ENCODE assay signal across 1 cellular context in the genomic region with DNA sequence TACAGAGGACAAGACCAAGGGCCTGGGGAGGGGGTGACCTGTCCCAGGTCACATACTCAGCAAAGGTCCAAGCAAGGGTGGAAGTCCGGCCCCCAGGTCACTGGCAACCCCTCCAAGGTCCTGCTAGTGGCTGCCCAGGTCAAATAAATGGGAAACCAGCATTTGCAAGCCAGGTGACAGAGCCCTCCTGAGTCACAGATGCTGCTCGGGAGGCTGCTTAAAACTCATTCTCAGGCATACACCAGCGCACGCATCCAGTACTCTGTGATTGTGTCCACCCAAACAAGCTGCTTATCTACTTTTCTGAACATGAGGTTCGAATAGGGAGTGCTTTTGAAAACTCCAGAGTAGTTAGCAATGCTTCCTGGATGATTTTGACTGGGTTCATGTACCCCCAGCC.
TF ChIP-seq lines count a peak whose summit lies in the region.

No MANE protein-coding gene starts in this region.

TF ChIP-seq in H1, 55 proteins besides CTCF, POLR2A, EP300 and RAD21:
- no peak for TF ChIP-seq RNF2 (IDR thresholded peaks at IDR 0.05; ENCODE audit: borderline replicate concordance, low read depth, low read length, missing control alignments, poor library complexity, severe bottlenecking)
- no peak for TF ChIP-seq CHD1 (IDR thresholded peaks at IDR 0.05; ENCODE audit: low read depth, low read length)
- TF ChIP-seq HDAC2 (IDR thresholded peaks at IDR 0.05; ENCODE audit: borderline replicate concordance in 1 of 2, low read depth in 2 of 2, low read length in 2 of 2), result no peak
- TF ChIP-seq SP4 (IDR thresholded peaks at IDR 0.05; ENCODE audit: low read length), result no peak
- no peak for TF ChIP-seq TEAD4 (IDR thresholded peaks at IDR 0.05; ENCODE audit: low read depth, low read length)
- TF ChIP-seq, protein P1, sequence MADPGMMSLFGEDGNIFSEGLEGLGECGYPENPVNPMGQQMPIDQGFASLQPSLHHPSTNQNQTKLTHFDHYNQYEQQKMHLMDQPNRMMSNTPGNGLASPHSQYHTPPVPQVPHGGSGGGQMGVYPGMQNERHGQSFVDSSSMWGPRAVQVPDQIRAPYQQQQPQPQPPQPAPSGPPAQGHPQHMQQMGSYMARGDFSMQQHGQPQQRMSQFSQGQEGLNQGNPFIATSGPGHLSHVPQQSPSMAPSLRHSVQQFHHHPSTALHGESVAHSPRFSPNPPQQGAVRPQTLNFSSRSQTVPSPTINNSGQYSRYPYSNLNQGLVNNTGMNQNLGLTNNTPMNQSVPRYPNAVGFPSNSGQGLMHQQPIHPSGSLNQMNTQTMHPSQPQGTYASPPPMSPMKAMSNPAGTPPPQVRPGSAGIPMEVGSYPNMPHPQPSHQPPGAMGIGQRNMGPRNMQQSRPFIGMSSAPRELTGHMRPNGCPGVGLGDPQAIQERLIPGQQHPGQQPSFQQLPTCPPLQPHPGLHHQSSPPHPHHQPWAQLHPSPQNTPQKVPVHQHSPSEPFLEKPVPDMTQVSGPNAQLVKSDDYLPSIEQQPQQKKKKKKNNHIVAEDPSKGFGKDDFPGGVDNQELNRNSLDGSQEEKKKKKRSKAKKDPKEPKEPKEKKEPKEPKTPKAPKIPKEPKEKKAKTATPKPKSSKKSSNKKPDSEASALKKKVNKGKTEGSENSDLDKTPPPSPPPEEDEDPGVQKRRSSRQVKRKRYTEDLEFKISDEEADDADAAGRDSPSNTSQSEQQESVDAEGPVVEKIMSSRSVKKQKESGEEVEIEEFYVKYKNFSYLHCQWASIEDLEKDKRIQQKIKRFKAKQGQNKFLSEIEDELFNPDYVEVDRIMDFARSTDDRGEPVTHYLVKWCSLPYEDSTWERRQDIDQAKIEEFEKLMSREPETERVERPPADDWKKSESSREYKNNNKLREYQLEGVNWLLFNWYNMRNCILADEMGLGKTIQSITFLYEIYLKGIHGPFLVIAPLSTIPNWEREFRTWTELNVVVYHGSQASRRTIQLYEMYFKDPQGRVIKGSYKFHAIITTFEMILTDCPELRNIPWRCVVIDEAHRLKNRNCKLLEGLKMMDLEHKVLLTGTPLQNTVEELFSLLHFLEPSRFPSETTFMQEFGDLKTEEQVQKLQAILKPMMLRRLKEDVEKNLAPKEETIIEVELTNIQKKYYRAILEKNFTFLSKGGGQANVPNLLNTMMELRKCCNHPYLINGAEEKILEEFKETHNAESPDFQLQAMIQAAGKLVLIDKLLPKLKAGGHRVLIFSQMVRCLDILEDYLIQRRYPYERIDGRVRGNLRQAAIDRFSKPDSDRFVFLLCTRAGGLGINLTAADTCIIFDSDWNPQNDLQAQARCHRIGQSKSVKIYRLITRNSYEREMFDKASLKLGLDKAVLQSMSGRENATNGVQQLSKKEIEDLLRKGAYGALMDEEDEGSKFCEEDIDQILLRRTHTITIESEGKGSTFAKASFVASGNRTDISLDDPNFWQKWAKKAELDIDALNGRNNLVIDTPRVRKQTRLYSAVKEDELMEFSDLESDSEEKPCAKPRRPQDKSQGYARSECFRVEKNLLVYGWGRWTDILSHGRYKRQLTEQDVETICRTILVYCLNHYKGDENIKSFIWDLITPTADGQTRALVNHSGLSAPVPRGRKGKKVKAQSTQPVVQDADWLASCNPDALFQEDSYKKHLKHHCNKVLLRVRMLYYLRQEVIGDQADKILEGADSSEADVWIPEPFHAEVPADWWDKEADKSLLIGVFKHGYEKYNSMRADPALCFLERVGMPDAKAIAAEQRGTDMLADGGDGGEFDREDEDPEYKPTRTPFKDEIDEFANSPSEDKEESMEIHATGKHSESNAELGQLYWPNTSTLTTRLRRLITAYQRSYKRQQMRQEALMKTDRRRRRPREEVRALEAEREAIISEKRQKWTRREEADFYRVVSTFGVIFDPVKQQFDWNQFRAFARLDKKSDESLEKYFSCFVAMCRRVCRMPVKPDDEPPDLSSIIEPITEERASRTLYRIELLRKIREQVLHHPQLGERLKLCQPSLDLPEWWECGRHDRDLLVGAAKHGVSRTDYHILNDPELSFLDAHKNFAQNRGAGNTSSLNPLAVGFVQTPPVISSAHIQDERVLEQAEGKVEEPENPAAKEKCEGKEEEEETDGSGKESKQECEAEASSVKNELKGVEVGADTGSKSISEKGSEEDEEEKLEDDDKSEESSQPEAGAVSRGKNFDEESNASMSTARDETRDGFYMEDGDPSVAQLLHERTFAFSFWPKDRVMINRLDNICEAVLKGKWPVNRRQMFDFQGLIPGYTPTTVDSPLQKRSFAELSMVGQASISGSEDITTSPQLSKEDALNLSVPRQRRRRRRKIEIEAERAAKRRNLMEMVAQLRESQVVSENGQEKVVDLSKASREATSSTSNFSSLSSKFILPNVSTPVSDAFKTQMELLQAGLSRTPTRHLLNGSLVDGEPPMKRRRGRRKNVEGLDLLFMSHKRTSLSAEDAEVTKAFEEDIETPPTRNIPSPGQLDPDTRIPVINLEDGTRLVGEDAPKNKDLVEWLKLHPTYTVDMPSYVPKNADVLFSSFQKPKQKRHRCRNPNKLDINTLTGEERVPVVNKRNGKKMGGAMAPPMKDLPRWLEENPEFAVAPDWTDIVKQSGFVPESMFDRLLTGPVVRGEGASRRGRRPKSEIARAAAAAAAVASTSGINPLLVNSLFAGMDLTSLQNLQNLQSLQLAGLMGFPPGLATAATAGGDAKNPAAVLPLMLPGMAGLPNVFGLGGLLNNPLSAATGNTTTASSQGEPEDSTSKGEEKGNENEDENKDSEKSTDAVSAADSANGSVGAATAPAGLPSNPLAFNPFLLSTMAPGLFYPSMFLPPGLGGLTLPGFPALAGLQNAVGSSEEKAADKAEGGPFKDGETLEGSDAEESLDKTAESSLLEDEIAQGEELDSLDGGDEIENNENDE (IDR thresholded peaks at IDR 0.05; ENCODE audit: insufficient replicate concordance, low read length), result no peak
- TF ChIP-seq YY1 (IDR thresholded peaks at IDR 0.05; ENCODE audit: low read depth, low read length), result no peak
- TF ChIP-seq RFX5 (IDR thresholded peaks at IDR 0.05; ENCODE audit: borderline replicate concordance, low read depth, low read length), result no peak
- TF ChIP-seq SIN3A (conservative IDR thresholded peaks at IDR 0.05 in 1 of 2, IDR thresholded peaks at IDR 0.05 in 1 of 2; ENCODE audit: low read depth in 1 of 2, low read length in 2 of 2), result no peak
- TF ChIP-seq ASH2L (IDR thresholded peaks at IDR 0.05; ENCODE audit: low read length), result no peak
- TF ChIP-seq BCL11A (IDR thresholded peaks at IDR 0.05; ENCODE audit: low read depth in 2 of 2, low read length in 2 of 2), result no peak
- no peak for TF ChIP-seq PHF8 (conservative IDR thresholded peaks at IDR 0.05; ENCODE audit: low read depth, low read length)
- TF ChIP-seq JUN (IDR thresholded peaks at IDR 0.05; ENCODE audit: low read depth, low read length), result no peak
- no peak for TF ChIP-seq GTF2F1 (IDR thresholded peaks at IDR 0.05; ENCODE audit: borderline replicate concordance, low read depth, low read length)
- TF ChIP-seq SP1 (IDR thresholded peaks at IDR 0.05; ENCODE audit: low read depth, low read length), result no peak
